ENCODE assay signal across 10 cellular contexts in genomic region chr11:45807792-45808238, GRCh38. TPM values are rescaled to one million over a fixed set of nuclear protein-coding genes. Genes with fewer than 3 reads are reported as not detected.
DNase-seq lines count a peak whose midpoint lies in the region; ATAC-seq and TF ChIP-seq lines count a peak whose summit lies in the region.
"Had no signal": no experiment of that assay in that cellular context is flagged by ENCODE, and none has a peak within 500 bp of the region (broad histone marks: within the 10 kb centered on the region; RNA-seq: fewer than 3 reads in every experiment).

No MANE protein-coding gene starts in this region.

- TF ChIP-seq RAD21 in liver (IDR thresholded peaks at IDR 0.05), result no peak

- no peak for ATAC-seq in activated naive CD8-positive, alpha-beta T cell treated with anti-CD3 and anti-CD28 coated beads, Interleukin-2, amount 10 ng/mL, durations not matched to agents 7 days and 5 days (ENCODE audit: low read depth)
- ATAC-seq in GM21381 (IDR thresholded peaks at IDR 0.05; ENCODE audit: unreplicated experiment) (no peak), HG03460 (IDR thresholded peaks at IDR 0.05; ENCODE audit: unreplicated experiment) (no peak)
- ATAC-seq in CD8-positive, alpha-beta T cell, result no peak

- TF ChIP-seq EP300 in stomach (IDR thresholded peaks at IDR 0.05), result no peak

- DNase-seq in activated naive CD4-positive, alpha-beta T cell treated with anti-CD3 and anti-CD28 coated beads for 36 hours, result no peak
- DNase-seq in activated naive CD4-positive, alpha-beta T cell (lab: John Stamatoyannopoulos, UW), result no peak
- no peak for DNase-seq in activated naive CD8-positive, alpha-beta T cell treated with anti-CD3 and anti-CD28 coated beads, Interleukin-2, amount 10 ng/mL, durations not matched to agents 7 days and 5 days
- DNase-seq in stomach, result peak; percentile 36
- DNase-seq in CD8-positive, alpha-beta T cell, result no peak
- DNase-seq: activated CD4-positive, alpha-beta T cell treated with anti-CD3 and anti-CD28 coated beads for 48 hours had no signal

- H3K9me3 ChIP-seq in liver (ENCODE audit: control insufficient read depth in 4 of 4, low read length in 3 of 4), result no peaks in the 10 kb centered on the region
- no peaks in the 10 kb centered on the region for H3K9me3 ChIP-seq in stomach
- no peaks in the 10 kb centered on the region for H3K9me3 ChIP-seq in CD8-positive, alpha-beta T cell (ENCODE audit: low read length)
- H3K9me3 ChIP-seq: uterus had no signal

- H3K27ac ChIP-seq in liver (ENCODE audit: low read depth in 1 of 2, low read length in 2 of 2), result no peak overlapping the region
- no peak overlapping the region for H3K27ac ChIP-seq in stomach
- H3K27ac ChIP-seq in CD8-positive, alpha-beta T cell (ENCODE audit: low read depth, low read length), result no peak overlapping the region
- H3K27ac ChIP-seq: uterus had no signal

- H3K9me3 Mint-ChIP-seq in activated naive CD4-positive, alpha-beta T cell treated with anti-CD3 and anti-CD28 coated beads for 36 hours, result no peaks in the 10 kb centered on the region
- H3K9me3 Mint-ChIP-seq in activated naive CD8-positive, alpha-beta T cell treated with anti-CD3 and anti-CD28 coated beads, Interleukin-2, amount 10 ng/mL, durations not matched to agents 7 days and 5 days, result no peaks in the 10 kb centered on the region
- no peaks in the 10 kb centered on the region for H3K9me3 Mint-ChIP-seq in CD8-positive, alpha-beta T cell

- H3K4me3 Mint-ChIP-seq in activated naive CD4-positive, alpha-beta T cell treated with anti-CD3 and anti-CD28 coated beads for 36 hours, result peak overlapping the region; percentile 51
- peak overlapping the region; percentile 97 for H3K4me3 Mint-ChIP-seq in activated naive CD8-positive, alpha-beta T cell treated with anti-CD3 and anti-CD28 coated beads, Interleukin-2, amount 10 ng/mL, durations not matched to agents 7 days and 5 days
- H3K4me3 Mint-ChIP-seq in CD8-positive, alpha-beta T cell, result no peak overlapping the region

- H3K4me1 Mint-ChIP-seq in activated naive CD4-positive, alpha-beta T cell treated with anti-CD3 and anti-CD28 coated beads for 36 hours (ENCODE audit: low read depth), result peaks cover 39% of the 10 kb centered on the region
- peaks cover 37% of the 10 kb centered on the region for H3K4me1 Mint-ChIP-seq in activated naive CD8-positive, alpha-beta T cell treated with anti-CD3 and anti-CD28 coated beads, Interleukin-2, amount 10 ng/mL, durations not matched to agents 7 days and 5 days
- H3K4me1 Mint-ChIP-seq in CD8-positive, alpha-beta T cell (ENCODE audit: low read depth), result peaks cover 47% of the 10 kb centered on the region

- 45% methylated on average over 4 of the region's 4 CpGs for WGBS in liver
- WGBS in stomach, 5 donors, result 29 to 49% (median 45%) methylated on average over 3 to 4 of the region's 4 CpGs

- TF ChIP-seq POLR2A in stomach (IDR thresholded peaks at IDR 0.05), result no peak

- POLR2A ChIA-PET in activated naive CD8-positive, alpha-beta T cell treated with anti-CD3 and anti-CD28 coated beads, Interleukin-2, amount 10 ng/mL, durations not matched to agents 7 days and 5 days (lab: Charles Lee), result no interaction called here
- POLR2A ChIA-PET in CD8-positive, alpha-beta T cell (lab: Charles Lee), result no interaction called here

- H3K27me3 ChIP-seq in liver (ENCODE audit: control insufficient read depth in 4 of 4, insufficient read depth in 4 of 4, low read length in 3 of 4) (no peaks in the 10 kb centered on the region), stomach (no peaks in the 10 kb centered on the region)
- H3K27me3 ChIP-seq in CD8-positive, alpha-beta T cell (ENCODE audit: insufficient read depth, low read length), result no peaks in the 10 kb centered on the region
- H3K27me3 ChIP-seq: uterus had no signal

- intact Hi-C loops in activated naive CD4-positive, alpha-beta T cell treated with anti-CD3 and anti-CD28 coated beads for 36 hours (cut with micrococcal nuclease), result no loop called here
- intact Hi-C loops in stomach (cut with DNase I; ENCODE audit: low total_unique reads), result no loop called here
- intact Hi-C loops in CD8-positive, alpha-beta T cell (cut with DNase I, micrococcal nuclease), result loop anchor here (10.0 kb wide), 3 partner anchors 317 to 1243 kb away; partner anchors contain the start of genes CD82 (in 1 of the 2), PHF21A (in 1 of the 2) and PRDM11 (in 1 of the 2)

- TF ChIP-seq CTCF in liver (IDR thresholded peaks at IDR 0.05; ENCODE audit: low read depth, low read length, missing input control), result no peak
- TF ChIP-seq CTCF in stomach (IDR thresholded peaks at IDR 0.05), result no peak
- TF ChIP-seq CTCF in CD8-positive, alpha-beta T cell (IDR thresholded peaks at IDR 0.05), result no peak

- no peak overlapping the region for H3K27ac Mint-ChIP-seq in activated naive CD4-positive, alpha-beta T cell treated with anti-CD3 and anti-CD28 coated beads for 36 hours
- no peak overlapping the region for H3K27ac Mint-ChIP-seq in activated naive CD8-positive, alpha-beta T cell treated with anti-CD3 and anti-CD28 coated beads, Interleukin-2, amount 10 ng/mL, durations not matched to agents 7 days and 5 days
- H3K27ac Mint-ChIP-seq in CD8-positive, alpha-beta T cell, result no peak overlapping the region

- H3K9ac ChIP-seq in liver (ENCODE audit: low read depth in 1 of 2, low read length in 2 of 2), result no peak overlapping the region

- no peaks in the 10 kb centered on the region for H3K27me3 Mint-ChIP-seq in activated naive CD4-positive, alpha-beta T cell treated with anti-CD3 and anti-CD28 coated beads for 36 hours (ENCODE audit: low read depth)
- H3K27me3 Mint-ChIP-seq in activated naive CD8-positive, alpha-beta T cell treated with anti-CD3 and anti-CD28 coated beads, Interleukin-2, amount 10 ng/mL, durations not matched to agents 7 days and 5 days, result no peaks in the 10 kb centered on the region
- H3K27me3 Mint-ChIP-seq in CD8-positive, alpha-beta T cell (ENCODE audit: low read depth), result no peaks in the 10 kb centered on the region

- H3K36me3 ChIP-seq in liver (ENCODE audit: control insufficient read depth in 4 of 4, insufficient read depth in 3 of 4, low read depth in 1 of 4, low read length in 3 of 4) (peaks cover 10 to 42% (median 20%) of the 10 kb centered on the region in 4 donors), stomach (peaks cover 18 to 46% (median 45%) of the 10 kb centered on the region in 4 donors)
- peaks cover 5% of the 10 kb centered on the region for H3K36me3 ChIP-seq in CD8-positive, alpha-beta T cell (ENCODE audit: insufficient read depth, low read length)
- H3K36me3 ChIP-seq: uterus had no signal

- H3K4me3 ChIP-seq in liver (ENCODE audit: low read depth in 1 of 3, low read length in 3 of 3) (peak overlapping the region; percentile 55 to 97 (median 88)), stomach (peak overlapping the region in 2 of 4 donors; percentile 86 to 89)
- no peak overlapping the region for H3K4me3 ChIP-seq in CD8-positive, alpha-beta T cell (ENCODE audit: low read depth, low read length)
- H3K4me3 ChIP-seq: uterus had no signal

- H3K4me1 ChIP-seq in liver (ENCODE audit: control insufficient read depth in 4 of 4, insufficient read depth in 4 of 4, low read length in 3 of 4) (peaks cover 9 to 37% (median 27%) of the 10 kb centered on the region in 4 donors), stomach (peaks cover 31 to 58% (median 50%) of the 10 kb centered on the region in 4 donors)
- H3K4me1 ChIP-seq in CD8-positive, alpha-beta T cell (ENCODE audit: insufficient read depth, low read length), result peaks cover 36% of the 10 kb centered on the region

- CTCF ChIA-PET in activated naive CD4-positive, alpha-beta T cell treated with anti-CD3 and anti-CD28 coated beads for 36 hours (lab: Charles Lee), result no interaction called here
- CTCF ChIA-PET in CD8-positive, alpha-beta T cell (lab: Charles Lee), result no interaction called here

- no peaks in the 10 kb centered on the region for H3K36me3 Mint-ChIP-seq in activated naive CD4-positive, alpha-beta T cell treated with anti-CD3 and anti-CD28 coated beads for 36 hours (ENCODE audit: low read depth)
- H3K36me3 Mint-ChIP-seq in activated naive CD8-positive, alpha-beta T cell treated with anti-CD3 and anti-CD28 coated beads, Interleukin-2, amount 10 ng/mL, durations not matched to agents 7 days and 5 days, result peaks cover 13% of the 10 kb centered on the region
- H3K36me3 Mint-ChIP-seq in CD8-positive, alpha-beta T cell, result peaks cover 52% of the 10 kb centered on the region

TF ChIP-seq in liver, 16 proteins besides CTCF, POLR2A, EP300 and RAD21 (continues in another document):
- TF ChIP-seq JUND (IDR thresholded peaks at IDR 0.05), result no peak

RNA-seq across cellular contexts. Expression of gene SLC35C1, which starts 2.9 kb away (rescaled TPM):
- 1 to 10 TPM; 5.6 to 6.5 TPM for total RNA-seq in activated naive CD4-positive, alpha-beta T cell treated with anti-CD3 and anti-CD28 coated beads for 36 hours
- total RNA-seq in activated naive CD8-positive, alpha-beta T cell treated with anti-CD3 and anti-CD28 coated beads, Interleukin-2, amount 10 ng/mL, durations not matched to agents 7 days and 5 days, result 10 to 100 TPM; 18.0 to 20.2 TPM
- total RNA-seq in liver (10 to 100 TPM in 1 of 2 donors, 1 to 10 TPM in 1; 2.5 to 36.5 TPM), stomach (10 to 100 TPM in 2 of 5 donors, 1 to 10 TPM in 3; 7.6 to 21.4 (median 9.9) TPM)
- polyA plus RNA-seq in liver (10 to 100 TPM; 55.8 to 82.0 TPM), stomach (10 to 100 TPM in 1 of 3 donors, 1 to 10 TPM in 2; 8.4 to 12.7 (median 9.0) TPM)
- total RNA-seq in CD8-positive, alpha-beta T cell, result 1 to 10 TPM; 3.1 to 3.3 TPM

RNA-seq across cellular contexts. Expression of gene CRY2, which starts 39.5 kb away (rescaled TPM):
- total RNA-seq in activated naive CD4-positive, alpha-beta T cell treated with anti-CD3 and anti-CD28 coated beads for 36 hours, result 10 to 100 TPM; 13.9 to 16.2 TPM
- 10 to 100 TPM; 32.4 to 36.9 TPM for total RNA-seq in activated naive CD8-positive, alpha-beta T cell treated with anti-CD3 and anti-CD28 coated beads, Interleukin-2, amount 10 ng/mL, durations not matched to agents 7 days and 5 days
- total RNA-seq in liver, result 10 to 100 TPM; 16.7 to 72.9 TPM
- 10 to 100 TPM; 18.2 to 47.9 TPM for polyA plus RNA-seq in liver
- 10 to 100 TPM; 20.4 to 45.9 (median 38.4) TPM for total RNA-seq in stomach
- 10 to 100 TPM in 1 of 3 donors, 1 to 10 TPM in 2; 8.2 to 13.3 (median 9.8) TPM for polyA plus RNA-seq in stomach
- total RNA-seq in CD8-positive, alpha-beta T cell, result 100 to 1,000 TPM; 172 to 177 TPM

Comparison
In these comparisons a context has a peak if more than half of its experiments do, and no peak if none do; other contexts are left out.
1. intact Hi-C loops: an anchor here in CD8-positive, alpha-beta T cell (10.0 kb wide); none called in activated naive CD4-positive, alpha-beta T cell treated with anti-CD3 and anti-CD28 coated beads for 36 hours and stomach.